Comparison of ENCODE assay signal across 19 cellular contexts in genomic region chr2:45988879-45989278, GRCh38.
"Had no signal": no experiment of that assay in that cellular context is flagged by ENCODE, and none has a peak within 500 bp of the region (broad histone marks: within the 10 kb centered on the region; RNA-seq: fewer than 3 reads in every experiment).

No MANE protein-coding gene starts in this region.

- H3K27me3 ChIP-seq: cardiac muscle cell, foreskin keratinocyte, suprapubic skin, transverse colon, vagina had no signal

- H3K36me3 ChIP-seq: cardiac muscle cell, transverse colon, vagina had no signal

- H3K4me3 ChIP-seq: cardiac muscle cell, lower lobe of right lung, skin epidermis, suprapubic skin, transverse colon, vagina had no signal

- H3K4me1 ChIP-seq: foreskin keratinocyte had no signal

- H3K27ac ChIP-seq: cardiac muscle cell, epithelial cell of prostate, foreskin keratinocyte, lower lobe of right lung, skin epidermis, suprapubic skin, transverse colon, vagina had no signal

- DNase-seq: activated CD4-positive, alpha-beta T cell treated with anti-CD3 and anti-CD28 coated beads, Interleukin-2, amount 50 U/mL, for 48 hours; activated naive CD4-positive, alpha-beta T cell; activated naive CD8-positive, alpha-beta T cell treated with anti-CD3 and anti-CD28 coated beads, Interleukin-2, amount 10 ng/mL, durations not matched to agents 7 days and 5 days; amygdala; endodermal cell; foreskin keratinocyte; glutamatergic neuron; hippocampal formation; left colon; lower lobe of right lung; occipital lobe; stimulated activated naive CD8-positive, alpha-beta T cell treated with anti-CD3 and anti-CD28 coated beads, Interleukin-15, amount 100 ng/mL, for 72 hours had no signal

- ATAC-seq: activated T-helper 17 cell treated with anti-CD3 and anti-CD28 coated beads, Interleukin-2, amount 50 U/mL, for 72 hours; foreskin keratinocyte; lower lobe of right lung; stimulated activated naive CD8-positive, alpha-beta T cell treated with anti-CD3 and anti-CD28 coated beads, Interleukin-15, amount 100 ng/mL, for 72 hours had no signal

- H3K9me3 ChIP-seq: lower lobe of right lung, suprapubic skin, transverse colon, vagina had no signal
